Comparison of ENCODE assay signal across 8 cellular contexts in genomic region chr2:182375862-182376261, GRCh38. TPM values are rescaled to one million over a fixed set of nuclear protein-coding genes. Genes with fewer than 3 reads are reported as not detected.
"Had no signal": no experiment of that assay in that cellular context is flagged by ENCODE, and none has a peak within 500 bp of the region (broad histone marks: within the 10 kb centered on the region; RNA-seq: fewer than 3 reads in every experiment).

No MANE protein-coding gene starts in this region.

- H3K4me3 ChIP-seq: GM12878 had no signal

- ATAC-seq: GM12878 had no signal

- DNase-seq: GDM1, GF-D8 had no signal

- FAIRE-seq: G401.6, GM12878, GM12891, GM12892, GM18507, GM19239 had no signal

RNA-seq across cellular contexts. Expression of gene PDE1A, which starts 51.0 kb away (rescaled TPM):
- total RNA-seq: GM12878 had no signal
